8 cellular contexts compared by ENCODE assay signal in the genomic region with DNA sequence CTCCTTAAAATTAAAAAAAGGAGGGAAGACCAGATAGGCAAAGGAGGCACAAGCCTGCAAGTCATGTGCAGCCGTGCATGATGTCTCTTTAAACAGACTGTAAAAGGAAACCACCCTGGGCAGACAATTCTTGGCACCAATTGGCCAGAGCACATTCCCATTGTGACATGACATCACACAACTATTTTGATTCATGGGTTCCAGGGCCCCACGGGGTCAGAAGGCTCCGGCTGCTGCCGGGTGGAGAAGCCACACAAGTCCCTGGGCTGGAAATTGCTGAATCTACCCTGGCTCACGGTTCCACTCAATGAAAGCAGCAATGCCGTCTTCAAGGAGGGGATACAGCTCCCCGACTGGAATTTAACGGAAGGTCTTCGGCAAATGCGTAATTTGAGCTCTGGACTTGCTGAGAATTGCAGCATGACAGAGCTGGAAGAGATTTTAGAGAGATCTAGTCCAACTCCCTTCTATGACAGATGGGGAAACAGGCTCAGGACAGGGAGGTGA.
DNase-seq lines count a peak whose midpoint lies in the region; ATAC-seq and TF ChIP-seq lines count a peak whose summit lies in the region.

No MANE protein-coding gene starts in this region.

- H3K4me1 ChIP-seq in ascending aorta: peaks cover 0 to 10% of the 10 kb centered on the region in 2 donors

- ATAC-seq in GM18868 (IDR thresholded peaks at IDR 0.05; ENCODE audit: unreplicated experiment): no peak
- ATAC-seq in natural killer cell treated with Interleukin-12 subunit alpha and Interleukin-12 subunit beta and Interleukin-15 and Interleukin-18, amount 100 ng/mL, for 72 hours: no peak

- intact Hi-C loops in ascending aorta (cut with DNase I): no loop called here

- no peak overlapping the region for H3K27ac Mint-ChIP-seq in natural killer cell treated with Interleukin-12 subunit alpha and Interleukin-12 subunit beta and Interleukin-15 and Interleukin-18, amount 100 ng/mL, for 72 hours

- H3K36me3 Mint-ChIP-seq in natural killer cell treated with Interleukin-12 subunit alpha and Interleukin-12 subunit beta and Interleukin-15 and Interleukin-18, amount 100 ng/mL, for 72 hours: no peaks in the 10 kb centered on the region

- H3K27me3 Mint-ChIP-seq in natural killer cell treated with Interleukin-12 subunit alpha and Interleukin-12 subunit beta and Interleukin-15 and Interleukin-18, amount 100 ng/mL, for 72 hours: no peaks in the 10 kb centered on the region

- peak overlapping the region; percentile 17 to 48 for H3K4me3 ChIP-seq in ascending aorta

- H3K4me1 Mint-ChIP-seq in natural killer cell treated with Interleukin-12 subunit alpha and Interleukin-12 subunit beta and Interleukin-15 and Interleukin-18, amount 100 ng/mL, for 72 hours (ENCODE audit: low read depth in 2 of 2): no peaks in the 10 kb centered on the region

- H3K27me3 ChIP-seq in ascending aorta: no peaks in the 10 kb centered on the region

- DNase-seq in COLO668 (lab: John Stamatoyannopoulos, UW; ENCODE audit: unreplicated experiment) (peak; percentile 73), NCI-H146 treated with DMSO at 0.1 percent for 48 hours (lab: John Stamatoyannopoulos, UW; ENCODE audit: unreplicated experiment) (peak; percentile 47), ascending aorta (ENCODE audit: low spot score in 2 of 2) (peak in 1 of 2 donors; percentile 93), iPS-NIHi11 (ENCODE audit: low spot score) (peak; percentile 75), smooth muscle cell of the brain vasculature (ENCODE audit: low read depth, low spot score) (peak; percentile 85), GDM1 (lab: John Stamatoyannopoulos, UW) (no peak)
- no peak for DNase-seq in natural killer cell treated with Interleukin-12 subunit alpha and Interleukin-12 subunit beta and Interleukin-15 and Interleukin-18, amount 100 ng/mL, for 72 hours (ENCODE audit: low spot score)

- H3K36me3 ChIP-seq in ascending aorta: no peaks in the 10 kb centered on the region

- H3K27ac ChIP-seq in ascending aorta: peak overlapping the region in 1 of 2 donors; percentile 39

- no peaks in the 10 kb centered on the region for H3K9me3 ChIP-seq in ascending aorta

- TF ChIP-seq CTCF in ascending aorta (IDR thresholded peaks at IDR 0.05): peak; percentile 13 to 33 (median 32)

- H3K9me3 Mint-ChIP-seq in natural killer cell treated with Interleukin-12 subunit alpha and Interleukin-12 subunit beta and Interleukin-15 and Interleukin-18, amount 100 ng/mL, for 72 hours: no peaks in the 10 kb centered on the region

- no peak overlapping the region for H3K4me3 Mint-ChIP-seq in natural killer cell treated with Interleukin-12 subunit alpha and Interleukin-12 subunit beta and Interleukin-15 and Interleukin-18, amount 100 ng/mL, for 72 hours

Comparison
In these comparisons a context has a peak if more than half of its experiments do, and no peak if none do; other contexts are left out.
1. DNase-seq: peak in COLO668 (single experiment), NCI-H146 treated with DMSO at 0.1 percent for 48 hours (single experiment), iPS-NIHi11 (single experiment) and smooth muscle cell of the brain vasculature (single experiment); none in natural killer cell treated with Interleukin-12 subunit alpha and Interleukin-12 subunit beta and Interleukin-15 and Interleukin-18, amount 100 ng/mL, for 72 hours (single experiment) and GDM1 (single experiment).